Comparison of ENCODE assay signal across 8 cellular contexts in genomic region chr13:20495087-20496023, GRCh38. TPM values are rescaled to one million over a fixed set of nuclear protein-coding genes. Genes with fewer than 3 reads are reported as not detected.
DNase-seq lines count a peak whose midpoint lies in the region; ATAC-seq and TF ChIP-seq lines count a peak whose summit lies in the region.

No MANE protein-coding gene starts in this region.

- H3K27me3 Mint-ChIP-seq in activated naive CD8-positive, alpha-beta T cell treated with anti-CD3 and anti-CD28 coated beads, Interleukin-2, amount 50 U/mL, for 24 hours = no peaks in the 10 kb centered on the region
- no peaks in the 10 kb centered on the region for H3K27me3 Mint-ChIP-seq in progenitor cell of endocrine pancreas

- H3K9me3 ChIP-seq in cardiac muscle cell (ENCODE audit: low read depth) = no peaks in the 10 kb centered on the region

- no peak overlapping the region for H3K27ac ChIP-seq in cardiac muscle cell

- peaks cover 8% of the 10 kb centered on the region for H3K4me1 Mint-ChIP-seq in activated naive CD8-positive, alpha-beta T cell treated with anti-CD3 and anti-CD28 coated beads, Interleukin-2, amount 50 U/mL, for 24 hours
- H3K4me1 Mint-ChIP-seq in progenitor cell of endocrine pancreas (ENCODE audit: low read depth) = no peaks in the 10 kb centered on the region

- H3K4me1 ChIP-seq in cardiac muscle cell (ENCODE audit: low read depth) = peaks cover 4% of the 10 kb centered on the region

- H3K4me3 Mint-ChIP-seq in activated naive CD8-positive, alpha-beta T cell treated with anti-CD3 and anti-CD28 coated beads, Interleukin-2, amount 50 U/mL, for 24 hours = no peak overlapping the region
- no peak overlapping the region for H3K4me3 Mint-ChIP-seq in progenitor cell of endocrine pancreas (ENCODE audit: low read depth)

- peaks cover 3% of the 10 kb centered on the region for H3K9me3 Mint-ChIP-seq in activated naive CD8-positive, alpha-beta T cell treated with anti-CD3 and anti-CD28 coated beads, Interleukin-2, amount 50 U/mL, for 24 hours
- H3K9me3 Mint-ChIP-seq in progenitor cell of endocrine pancreas (ENCODE audit: low read depth) = peaks cover 5% of the 10 kb centered on the region

- ATAC-seq in activated naive CD8-positive, alpha-beta T cell treated with anti-CD3 and anti-CD28 coated beads, Interleukin-2, amount 50 U/mL, for 24 hours = peak; percentile 64
- no peak for ATAC-seq in GM19035 (IDR thresholded peaks at IDR 0.05; ENCODE audit: unreplicated experiment)

- no peaks in the 10 kb centered on the region for H3K27me3 ChIP-seq in cardiac muscle cell

- TF ChIP-seq CTCF in cardiac muscle cell (IDR thresholded peaks at IDR 0.05; ENCODE audit: low read depth, low read length) (peak; percentile 95), progenitor cell of endocrine pancreas (IDR thresholded peaks at IDR 0.05; ENCODE audit: unreplicated experiment) (peak; percentile 98)

- H3K4me3 ChIP-seq in cardiac muscle cell = no peak overlapping the region

- H3K27ac Mint-ChIP-seq in activated naive CD8-positive, alpha-beta T cell treated with anti-CD3 and anti-CD28 coated beads, Interleukin-2, amount 50 U/mL, for 24 hours = no peak overlapping the region
- H3K27ac Mint-ChIP-seq in progenitor cell of endocrine pancreas = no peak overlapping the region

- peaks cover 5% of the 10 kb centered on the region for H3K36me3 Mint-ChIP-seq in activated naive CD8-positive, alpha-beta T cell treated with anti-CD3 and anti-CD28 coated beads, Interleukin-2, amount 50 U/mL, for 24 hours (ENCODE audit: low read depth)
- peaks cover 3% of the 10 kb centered on the region for H3K36me3 Mint-ChIP-seq in progenitor cell of endocrine pancreas (ENCODE audit: insufficient read depth)

- no peaks in the 10 kb centered on the region for H3K36me3 ChIP-seq in cardiac muscle cell

- DNase-seq in NCI-H510A treated with DMSO at 0.1 percent for 48 hours (lab: John Stamatoyannopoulos, UW) (peak; percentile 25), NCI-H510A (lab: John Stamatoyannopoulos, UW) (no peak), Kasumi-1 (lab: John Stamatoyannopoulos, UW) (peak; percentile 35 to 48), SKM-1 (lab: John Stamatoyannopoulos, UW; ENCODE audit: unreplicated experiment) (peak; percentile 24), cardiac muscle cell (ENCODE audit: low read depth in 1 of 2, low spot score in 1 of 2) (peak; percentile 72 to 78), progenitor cell of endocrine pancreas (ENCODE audit: low spot score, unreplicated experiment) (peak; percentile 23)
- DNase-seq in activated naive CD8-positive, alpha-beta T cell treated with anti-CD3 and anti-CD28 coated beads, Interleukin-2, amount 50 U/mL, for 24 hours = peak; percentile 56

RNA-seq across cellular contexts. Expression of gene CRYL1, which starts 30.3 kb away (rescaled TPM):
- total RNA-seq in cardiac muscle cell = 29.8 and 41.6 TPM in 2 replicates
- 43.6 and 73.6 TPM in 2 replicates for polyA plus RNA-seq in cardiac muscle cell
- 10.9 and 11.7 TPM in 2 replicates for total RNA-seq in progenitor cell of endocrine pancreas
